In the genomic region with DNA sequence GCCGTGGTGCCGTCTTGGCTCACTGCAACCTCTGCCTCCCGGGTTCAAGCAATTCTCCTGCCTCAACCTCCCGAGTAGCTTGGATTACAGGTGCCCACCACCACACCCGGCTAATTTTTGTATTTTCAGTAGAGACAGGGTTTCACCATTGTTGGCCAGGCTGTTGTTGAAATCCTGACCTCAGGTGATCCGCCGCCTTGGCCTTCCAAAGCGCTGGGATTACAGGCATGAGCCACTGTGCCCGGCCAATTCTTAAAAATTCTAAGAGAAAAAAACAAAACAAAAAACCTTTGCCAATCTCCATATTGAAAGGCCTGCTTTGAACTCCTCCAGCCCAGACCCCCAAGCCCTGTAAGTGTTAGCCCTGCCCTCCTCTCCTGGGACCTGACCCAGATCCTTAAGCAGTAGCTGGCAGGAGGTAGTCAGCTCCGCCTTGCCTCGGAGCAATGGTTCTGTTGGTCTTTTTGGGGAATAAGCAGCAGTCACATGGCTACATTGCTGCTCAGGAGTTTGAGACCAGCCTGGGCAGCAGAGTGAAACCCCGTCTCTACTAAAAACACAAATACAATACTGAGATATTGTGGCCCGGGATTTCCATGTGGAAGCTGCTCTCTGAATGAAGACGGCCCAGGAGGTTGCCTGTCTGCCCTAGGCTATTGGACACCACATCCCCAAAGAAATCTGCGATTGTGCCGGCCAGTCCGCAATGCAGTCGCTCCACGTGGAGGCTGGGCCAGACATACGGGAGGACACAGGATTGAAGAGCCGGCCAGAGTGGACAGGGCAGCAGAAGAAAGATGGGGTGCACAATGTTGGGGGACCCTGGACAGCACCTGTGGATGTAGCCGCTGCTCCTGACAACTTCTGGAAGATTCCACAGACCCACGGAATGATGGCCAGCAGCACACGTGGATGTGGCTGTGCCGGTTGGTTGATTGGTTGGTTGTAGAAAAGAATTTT, we compare ENCODE assay signal across 18 cellular contexts.
"Had no signal": no experiment of that assay in that cellular context is flagged by ENCODE, and none has a peak within 500 bp of the region (broad histone marks: within the 10 kb centered on the region; RNA-seq: fewer than 3 reads in every experiment).

No MANE protein-coding gene starts in this region.

- FAIRE-seq: endometrium, frontal cortex, keratinocyte had no signal

- H3K36me3 ChIP-seq: ascending aorta, neural progenitor cell, ovary, tibial nerve, vagina, WERI-Rb-1 had no signal

- H3K4me3 ChIP-seq: ascending aorta, coronary artery, neural progenitor cell, ovary, tibial nerve, vagina had no signal

- H3K4me2 ChIP-seq: neural progenitor cell had no signal

- H3K27ac Mint-ChIP-seq: activated T-helper 2 cell treated with anti-CD3 and anti-CD28 coated beads, Interferon-gamma antibody, Interleukin-2, Interleukin-4, amounts not matched to agents 10 μg/mL and 5 μg/mL and 100 μg/mL, durations not matched to agents 14 hours and 24 hours and 36 hours; neural progenitor cell had no signal

- H3K9ac ChIP-seq: neural progenitor cell had no signal

- ATAC-seq: stimulated activated naive CD8-positive, alpha-beta T cell treated with anti-CD3 and anti-CD28 coated beads, Interleukin-15, Interleukin-2, amounts not matched to agents 100 U/mL and 50 U/mL, for 24 hours had no signal

- H3K27ac ChIP-seq: ascending aorta, coronary artery, neural progenitor cell, ovary, tibial nerve, vagina, WERI-Rb-1 had no signal

- H3K4me3 Mint-ChIP-seq: neural progenitor cell had no signal

- H3K36me3 Mint-ChIP-seq: neural progenitor cell had no signal

- DNase-seq: activated CD4-positive, alpha-beta T cell treated with anti-CD3 and anti-CD28 coated beads for 1 hour; activated CD4-positive, alpha-beta T cell treated with anti-CD3 and anti-CD28 coated beads, Interleukin-2, amount 50 U/mL, for 4 hours; activated naive CD4-positive, alpha-beta T cell treated with anti-CD3 and anti-CD28 coated beads, Interleukin-2, amount 50 U/mL, for 16 hours; erythroblast; stimulated activated naive CD8-positive, alpha-beta T cell treated with anti-CD3 and anti-CD28 coated beads, Interleukin-15, Interleukin-2, amounts not matched to agents 100 U/mL and 50 U/mL, for 24 hours; T-helper 2 cell; WERI-Rb-1 had no signal

- H3K4me1 ChIP-seq: ascending aorta had no signal

- H2AFZ ChIP-seq: neural progenitor cell had no signal

- H3K9me3 Mint-ChIP-seq: activated T-helper 2 cell treated with anti-CD3 and anti-CD28 coated beads, Interferon-gamma antibody, Interleukin-2, Interleukin-4, amounts not matched to agents 10 μg/mL and 5 μg/mL and 100 μg/mL, durations not matched to agents 14 hours and 24 hours and 36 hours; central memory CD8-positive, alpha-beta T cell; neural progenitor cell had no signal

- H3K27me3 ChIP-seq: ascending aorta, ovary, tibial nerve, vagina had no signal

- H3K9me3 ChIP-seq: ascending aorta, ovary, tibial nerve, vagina had no signal
